8 cellular contexts compared by ENCODE assay signal in genomic region chr1:31663622-31664452, GRCh38. TPM values are rescaled to one million over a fixed set of nuclear protein-coding genes. Genes with fewer than 3 reads are reported as not detected.
DNase-seq lines count a peak whose midpoint lies in the region; ATAC-seq and TF ChIP-seq lines count a peak whose summit lies in the region.

No MANE protein-coding gene starts in this region.

- H3K4me1 ChIP-seq in lung (ENCODE audit: control insufficient read depth in 2 of 2, insufficient read depth in 2 of 2, low read length in 2 of 2), result no peaks in the 10 kb centered on the region

- in situ Hi-C loops in G401 (cut with HindIII; ENCODE audit: low sequenced_read_pairs), result no loop called here

- H3K27ac ChIP-seq in lung (ENCODE audit: low read depth in 1 of 2, low read length in 1 of 2), result no peak overlapping the region

- WGBS in lung, 2 donors, result 42 to 44% methylated on average over 9 of the region's 9 CpGs

- peak; percentile 75 for ATAC-seq in lung (ENCODE audit: insufficient read depth, low FRiP score)
- no peak for ATAC-seq in GM18511 (IDR thresholded peaks at IDR 0.05; ENCODE audit: unreplicated experiment)
- ATAC-seq in GM21447 (IDR thresholded peaks at IDR 0.05; ENCODE audit: unreplicated experiment), result no peak

- H3K27me3 ChIP-seq in MG63 (no peaks in the 10 kb centered on the region), lung (ENCODE audit: control insufficient read depth, insufficient read depth) (no peaks in the 10 kb centered on the region)

- peak; percentile 78 for TF ChIP-seq CTCF in lung (IDR thresholded peaks at IDR 0.05; ENCODE audit: control extremely low read depth, extremely low read depth)

- H3K36me3 ChIP-seq in MG63 (peaks cover 35% of the 10 kb centered on the region), lung (ENCODE audit: control insufficient read depth in 2 of 2, insufficient read depth in 2 of 2, low read length in 2 of 2) (no peaks in the 10 kb centered on the region)

- H3K9me3 ChIP-seq in MG63, result no peaks in the 10 kb centered on the region
- no peaks in the 10 kb centered on the region for H3K9me3 ChIP-seq in lung (ENCODE audit: control insufficient read depth in 2 of 2, insufficient read depth in 1 of 2, low read length in 1 of 2)

- no peak overlapping the region for H3K4me3 ChIP-seq in MG63
- no peak overlapping the region for H3K4me3 ChIP-seq in lung

- DNase-seq in G401 (ENCODE audit: low spot score) (peak; percentile 36), MG63 (peak; percentile 18), cerebellum (ENCODE audit: low spot score) (peak; percentile 52), lung (ENCODE audit: low spot score) (peak; percentile 41)
- peak; percentile 48 for DNase-seq in activated CD4-positive, alpha-beta T cell treated with anti-CD3 and anti-CD28 coated beads for 1 hour
- peak; percentile 24 to 35 for DNase-seq in stimulated activated CD8-positive, alpha-beta memory T cell treated with anti-CD3 and anti-CD28 coated beads, Interleukin-2, amount 100 ng/mL, for 1 hour (ENCODE audit: low read depth in 2 of 2)

RNA-seq across cellular contexts. Expression of gene PEF1, which starts 19.2 kb away (rescaled TPM):
- 75.9 and 77.7 TPM in 2 replicates for total RNA-seq in G401 (2014; rRNA removed; shearing (Covaris generic))
- total RNA-seq in MG63 (2014; rRNA removed; shearing (Covaris generic); ENCODE audit: low replicate concordance), result 42.5 and 96.9 TPM in 2 replicates
- total RNA-seq in cerebellum, result 29.2 TPM
- total RNA-seq in lung, result 10 to 100 TPM; 75.1 to 77.1 TPM
- 100 to 1,000 TPM in 1 of 2 donors, 10 to 100 TPM in 1; 84.5 to 103 TPM for polyA plus RNA-seq in lung

RNA-seq across cellular contexts. Expression of gene COL16A1, which starts 40.0 kb away (rescaled TPM):
- total RNA-seq in G401 (2014; rRNA removed; shearing (Covaris generic)), result 50.5 and 56.2 TPM in 2 replicates
- total RNA-seq in MG63 (2014; rRNA removed; shearing (Covaris generic); ENCODE audit: low replicate concordance), result 156 and 192 TPM in 2 replicates
- total RNA-seq in cerebellum, result 9.3 TPM
- total RNA-seq in lung, result 10 to 100 TPM; 63.0 to 83.2 TPM
- polyA plus RNA-seq in lung, result 10 to 100 TPM; 16.5 to 23.7 TPM

RNA-seq across cellular contexts. Expression of gene HCRTR1, which starts 46.3 kb away (rescaled TPM):
- total RNA-seq in G401 (2014; rRNA removed; shearing (Covaris generic)), result 2.0 and 4.2 TPM in 2 replicates
- not detected in 2 replicates for total RNA-seq in MG63 (2014; rRNA removed; shearing (Covaris generic); ENCODE audit: low replicate concordance)
- total RNA-seq in cerebellum, result 0.64 TPM
- under 1 TPM in 1 of 2 donors, not detected in 1; 0.14 TPM for total RNA-seq in lung
- polyA plus RNA-seq in lung, result under 1 TPM in 1 of 2 donors, not detected in 1; 0.08 TPM
